In genomic region chr1:175842545-175842944, GRCh38 we compare ENCODE assay signal across 21 cellular contexts.
"Had no signal": no experiment of that assay in that cellular context is flagged by ENCODE, and none has a peak within 500 bp of the region (broad histone marks: within the 10 kb centered on the region; RNA-seq: fewer than 3 reads in every experiment).

No MANE protein-coding gene starts in this region.

- H3K4me1 Mint-ChIP-seq: activated CD4-positive, alpha-beta T cell treated with anti-CD3 and anti-CD28 coated beads for 36 hours; activated CD8-positive, alpha-beta memory T cell treated with anti-CD3 and anti-CD28 coated beads, Interleukin-2, amount 10 ng/mL, durations not matched to agents 7 days and 5 days; immature natural killer cell; naive B cell had no signal

- H3K27ac Mint-ChIP-seq: activated CD4-positive, alpha-beta T cell treated with anti-CD3 and anti-CD28 coated beads for 36 hours; activated CD8-positive, alpha-beta memory T cell treated with anti-CD3 and anti-CD28 coated beads, Interleukin-2, amount 10 ng/mL, durations not matched to agents 7 days and 5 days; activated naive CD8-positive, alpha-beta T cell; dendritic cell treated with granulocyte-macrophage colony-stimulating factor and Interleukin-4, amounts not matched to agents 40 ng/mL and 50 ng/mL, for 4 days; immature natural killer cell; stimulated activated naive CD8-positive, alpha-beta T cell treated with anti-CD3 and anti-CD28 coated beads, Interleukin-15, Interleukin-2, amounts not matched to agents 100 ng/mL and 50 ng/mL, for 24 hours; WTC11 had no signal

- H3K36me3 ChIP-seq: cardiac muscle cell, esophagus squamous epithelium, heart right ventricle, ovary, tibial nerve, vagina had no signal

- DNase-seq: activated CD4-positive, alpha-beta T cell treated with anti-CD3 and anti-CD28 coated beads for 36 hours; activated CD4-positive, alpha-beta T cell treated with anti-CD3 and anti-CD28 coated beads, Interleukin-2, amount 50 U/mL, for 48 hours; activated CD8-positive, alpha-beta memory T cell treated with anti-CD3 and anti-CD28 coated beads, Interleukin-2, amount 10 ng/mL, durations not matched to agents 7 days and 5 days; effector CD8-positive, alpha-beta T cell; esophagus squamous epithelium; heart right ventricle; immature natural killer cell; left ventricle myocardium superior; mucosa of descending colon; naive B cell; ovary; psoas muscle; right cardiac atrium; T1000 had no signal

- H3K4me1 ChIP-seq: esophagus squamous epithelium, heart right ventricle, psoas muscle, tibial nerve, vagina had no signal

- ATAC-seq: activated CD4-positive, alpha-beta T cell treated with anti-CD3 and anti-CD28 coated beads for 36 hours; activated CD8-positive, alpha-beta memory T cell treated with anti-CD3 and anti-CD28 coated beads, Interleukin-2, amount 10 ng/mL, durations not matched to agents 7 days and 5 days; heart right ventricle; left ventricle myocardium superior; mucosa of descending colon; psoas muscle; right cardiac atrium had no signal

- H3K9me3 Mint-ChIP-seq: dendritic cell treated with granulocyte-macrophage colony-stimulating factor and Interleukin-4, amounts not matched to agents 40 ng/mL and 50 ng/mL, for 4 days; immature natural killer cell had no signal

- H3K27ac ChIP-seq: cardiac muscle cell, esophagus squamous epithelium, heart right ventricle, ovary, psoas muscle, tibial nerve, vagina had no signal

- H3K27me3 Mint-ChIP-seq: dendritic cell treated with granulocyte-macrophage colony-stimulating factor and Interleukin-4, amounts not matched to agents 40 ng/mL and 50 ng/mL, for 4 days had no signal

- H3K4me3 Mint-ChIP-seq: activated CD4-positive, alpha-beta T cell treated with anti-CD3 and anti-CD28 coated beads for 36 hours; activated CD8-positive, alpha-beta memory T cell treated with anti-CD3 and anti-CD28 coated beads, Interleukin-2, amount 10 ng/mL, durations not matched to agents 7 days and 5 days; activated naive CD8-positive, alpha-beta T cell; dendritic cell treated with granulocyte-macrophage colony-stimulating factor and Interleukin-4, amounts not matched to agents 40 ng/mL and 50 ng/mL, for 4 days; immature natural killer cell; naive B cell; stimulated activated naive CD8-positive, alpha-beta T cell treated with anti-CD3 and anti-CD28 coated beads, Interleukin-15, Interleukin-2, amounts not matched to agents 100 ng/mL and 50 ng/mL, for 24 hours; WTC11 had no signal

- H3K36me3 Mint-ChIP-seq: activated CD8-positive, alpha-beta memory T cell treated with anti-CD3 and anti-CD28 coated beads, Interleukin-2, amount 10 ng/mL, durations not matched to agents 7 days and 5 days; activated naive CD8-positive, alpha-beta T cell; immature natural killer cell; naive B cell; WTC11 had no signal

- H3K4me3 ChIP-seq: cardiac muscle cell, esophagus squamous epithelium, heart right ventricle, mucosa of descending colon, ovary, psoas muscle, tibial nerve, vagina had no signal

- H3K27me3 ChIP-seq: cardiac muscle cell, ovary, tibial nerve, vagina had no signal

- H3K9me3 ChIP-seq: esophagus squamous epithelium, heart right ventricle, mucosa of descending colon, ovary, psoas muscle, tibial nerve, vagina had no signal
